2 cellular contexts compared by ENCODE assay signal in genomic region chr12:117038919-117039318, GRCh38.
TF ChIP-seq lines count a peak whose summit lies in the region.

No MANE protein-coding gene starts in this region.

TF ChIP-seq in GM23338, 12 proteins besides CTCF, POLR2A, EP300 and RAD21:
- no peak for TF ChIP-seq REST (IDR thresholded peaks at IDR 0.05; ENCODE audit: unreplicated experiment)
- TF ChIP-seq NANOG (IDR thresholded peaks at IDR 0.05; ENCODE audit: borderline replicate concordance), result no peak
- no peak for TF ChIP-seq EZH2 (IDR thresholded peaks at IDR 0.05; ENCODE audit: low read depth, unreplicated experiment)
- TF ChIP-seq ZNF331 (CRISPR knock-in tag; IDR thresholded peaks at IDR 0.05; ENCODE audit: low read depth), result no peak
- no peak for TF ChIP-seq EZH2phosphoT487 (IDR thresholded peaks at IDR 0.05; ENCODE audit: unreplicated experiment)
- TF ChIP-seq STAT1 (IDR thresholded peaks at IDR 0.05; ENCODE audit: unreplicated experiment), result no peak
- TF ChIP-seq ZNF114 (CRISPR knock-in tag; IDR thresholded peaks at IDR 0.05), result no peak
- no peak for TF ChIP-seq POLR2AphosphoS5 (IDR thresholded peaks at IDR 0.05; ENCODE audit: low read depth)
- TF ChIP-seq JUNB (IDR thresholded peaks at IDR 0.05; ENCODE audit: unreplicated experiment), result no peak
- TF ChIP-seq CREB1 (CRISPR knock-in tag; IDR thresholded peaks at IDR 0.05; ENCODE audit: low read depth), result no peak
- TF ChIP-seq ETS1 (IDR thresholded peaks at IDR 0.05), result no peak
- TF ChIP-seq, protein P1, sequence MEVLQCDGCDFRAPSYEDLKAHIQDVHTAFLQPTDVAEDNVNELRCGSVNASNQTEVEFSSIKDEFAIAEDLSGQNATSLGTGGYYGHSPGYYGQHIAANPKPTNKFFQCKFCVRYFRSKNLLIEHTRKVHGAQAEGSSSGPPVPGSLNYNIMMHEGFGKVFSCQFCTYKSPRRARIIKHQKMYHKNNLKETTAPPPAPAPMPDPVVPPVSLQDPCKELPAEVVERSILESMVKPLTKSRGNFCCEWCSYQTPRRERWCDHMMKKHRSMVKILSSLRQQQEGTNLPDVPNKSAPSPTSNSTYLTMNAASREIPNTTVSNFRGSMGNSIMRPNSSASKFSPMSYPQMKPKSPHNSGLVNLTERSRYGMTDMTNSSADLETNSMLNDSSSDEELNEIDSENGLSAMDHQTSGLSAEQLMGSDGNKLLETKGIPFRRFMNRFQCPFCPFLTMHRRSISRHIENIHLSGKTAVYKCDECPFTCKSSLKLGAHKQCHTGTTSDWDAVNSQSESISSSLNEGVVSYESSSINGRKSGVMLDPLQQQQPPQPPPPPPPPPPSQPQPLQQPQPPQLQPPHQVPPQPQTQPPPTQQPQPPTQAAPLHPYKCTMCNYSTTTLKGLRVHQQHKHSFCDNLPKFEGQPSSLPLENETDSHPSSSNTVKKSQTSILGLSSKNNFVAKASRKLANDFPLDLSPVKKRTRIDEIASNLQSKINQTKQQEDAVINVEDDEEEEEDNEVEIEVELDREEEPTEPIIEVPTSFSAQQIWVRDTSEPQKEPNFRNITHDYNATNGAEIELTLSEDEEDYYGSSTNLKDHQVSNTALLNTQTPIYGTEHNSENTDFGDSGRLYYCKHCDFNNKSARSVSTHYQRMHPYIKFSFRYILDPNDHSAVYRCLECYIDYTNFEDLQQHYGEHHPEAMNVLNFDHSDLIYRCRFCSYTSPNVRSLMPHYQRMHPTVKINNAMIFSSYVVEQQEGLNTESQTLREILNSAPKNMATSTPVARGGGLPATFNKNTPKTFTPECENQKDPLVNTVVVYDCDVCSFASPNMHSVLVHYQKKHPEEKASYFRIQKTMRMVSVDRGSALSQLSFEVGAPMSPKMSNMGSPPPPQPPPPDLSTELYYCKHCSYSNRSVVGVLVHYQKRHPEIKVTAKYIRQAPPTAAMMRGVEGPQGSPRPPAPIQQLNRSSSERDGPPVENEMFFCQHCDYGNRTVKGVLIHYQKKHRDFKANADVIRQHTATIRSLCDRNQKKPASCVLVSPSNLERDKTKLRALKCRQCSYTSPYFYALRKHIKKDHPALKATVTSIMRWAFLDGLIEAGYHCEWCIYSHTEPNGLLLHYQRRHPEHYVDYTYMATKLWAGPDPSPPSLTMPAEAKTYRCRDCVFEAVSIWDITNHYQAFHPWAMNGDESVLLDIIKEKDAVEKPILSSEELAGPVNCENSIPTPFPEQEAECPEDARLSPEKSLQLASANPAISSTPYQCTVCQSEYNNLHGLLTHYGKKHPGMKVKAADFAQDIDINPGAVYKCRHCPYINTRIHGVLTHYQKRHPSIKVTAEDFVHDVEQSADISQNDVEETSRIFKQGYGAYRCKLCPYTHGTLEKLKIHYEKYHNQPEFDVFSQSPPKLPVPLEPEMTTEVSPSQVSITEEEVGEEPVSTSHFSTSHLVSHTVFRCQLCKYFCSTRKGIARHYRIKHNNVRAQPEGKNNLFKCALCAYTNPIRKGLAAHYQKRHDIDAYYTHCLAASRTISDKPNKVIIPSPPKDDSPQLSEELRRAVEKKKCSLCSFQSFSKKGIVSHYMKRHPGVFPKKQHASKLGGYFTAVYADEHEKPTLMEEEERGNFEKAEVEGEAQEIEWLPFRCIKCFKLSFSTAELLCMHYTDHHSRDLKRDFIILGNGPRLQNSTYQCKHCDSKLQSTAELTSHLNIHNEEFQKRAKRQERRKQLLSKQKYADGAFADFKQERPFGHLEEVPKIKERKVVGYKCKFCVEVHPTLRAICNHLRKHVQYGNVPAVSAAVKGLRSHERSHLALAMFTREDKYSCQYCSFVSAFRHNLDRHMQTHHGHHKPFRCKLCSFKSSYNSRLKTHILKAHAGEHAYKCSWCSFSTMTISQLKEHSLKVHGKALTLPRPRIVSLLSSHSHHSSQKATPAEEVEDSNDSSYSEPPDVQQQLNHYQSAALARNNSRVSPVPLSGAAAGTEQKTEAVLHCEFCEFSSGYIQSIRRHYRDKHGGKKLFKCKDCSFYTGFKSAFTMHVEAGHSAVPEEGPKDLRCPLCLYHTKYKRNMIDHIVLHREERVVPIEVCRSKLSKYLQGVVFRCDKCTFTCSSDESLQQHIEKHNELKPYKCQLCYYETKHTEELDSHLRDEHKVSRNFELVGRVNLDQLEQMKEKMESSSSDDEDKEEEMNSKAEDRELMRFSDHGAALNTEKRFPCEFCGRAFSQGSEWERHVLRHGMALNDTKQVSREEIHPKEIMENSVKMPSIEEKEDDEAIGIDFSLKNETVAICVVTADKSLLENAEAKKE (CRISPR knock-in tag; IDR thresholded peaks at IDR 0.05), result no peak
TF ChIP-seq in GM23338: peak in this region for 0.

TF ChIP-seq in K562, 482 proteins besides CTCF, POLR2A, EP300 and RAD21 (continued from another document):
- TF ChIP-seq, protein P2, sequence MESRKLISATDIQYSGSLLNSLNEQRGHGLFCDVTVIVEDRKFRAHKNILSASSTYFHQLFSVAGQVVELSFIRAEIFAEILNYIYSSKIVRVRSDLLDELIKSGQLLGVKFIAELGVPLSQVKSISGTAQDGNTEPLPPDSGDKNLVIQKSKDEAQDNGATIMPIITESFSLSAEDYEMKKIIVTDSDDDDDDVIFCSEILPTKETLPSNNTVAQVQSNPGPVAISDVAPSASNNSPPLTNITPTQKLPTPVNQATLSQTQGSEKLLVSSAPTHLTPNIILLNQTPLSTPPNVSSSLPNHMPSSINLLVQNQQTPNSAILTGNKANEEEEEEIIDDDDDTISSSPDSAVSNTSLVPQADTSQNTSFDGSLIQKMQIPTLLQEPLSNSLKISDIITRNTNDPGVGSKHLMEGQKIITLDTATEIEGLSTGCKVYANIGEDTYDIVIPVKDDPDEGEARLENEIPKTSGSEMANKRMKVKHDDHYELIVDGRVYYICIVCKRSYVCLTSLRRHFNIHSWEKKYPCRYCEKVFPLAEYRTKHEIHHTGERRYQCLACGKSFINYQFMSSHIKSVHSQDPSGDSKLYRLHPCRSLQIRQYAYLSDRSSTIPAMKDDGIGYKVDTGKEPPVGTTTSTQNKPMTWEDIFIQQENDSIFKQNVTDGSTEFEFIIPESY (CRISPR knock-in tag; IDR thresholded peaks at IDR 0.05), result peak; percentile 72; the same call in 1 of the 2 replicates
